ENCODE assay signal across 17 cellular contexts in the genomic region with DNA sequence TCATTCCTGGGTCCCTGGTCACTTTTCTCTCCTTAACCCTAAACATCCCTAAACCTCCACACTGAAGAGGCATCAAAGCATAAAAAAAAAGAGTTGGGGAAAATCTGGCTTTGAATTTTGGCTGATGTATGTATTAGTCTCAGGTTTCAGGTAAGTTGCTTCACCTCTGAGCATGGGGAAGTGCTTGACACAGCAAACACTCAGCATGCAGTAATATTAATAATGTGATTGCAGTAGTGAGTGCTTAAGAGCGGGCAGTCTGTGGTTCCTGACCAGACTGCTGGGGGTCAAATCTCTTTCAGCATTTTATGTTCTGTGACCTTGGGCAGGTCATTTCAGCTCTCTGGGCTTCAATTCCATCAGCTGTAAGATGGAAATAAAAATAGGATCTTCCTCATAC.
"Had no signal": no experiment of that assay in that cellular context is flagged by ENCODE, and none has a peak within 500 bp of the region (broad histone marks: within the 10 kb centered on the region; RNA-seq: fewer than 3 reads in every experiment).

No MANE protein-coding gene starts in this region.

- ATAC-seq: activated CD8-positive, alpha-beta T cell treated with anti-CD3 and anti-CD28 coated beads for 36 hours; naive thymus-derived CD4-positive, alpha-beta T cell; stimulated activated effector memory CD8-positive, alpha-beta T cell treated with anti-CD3 and anti-CD28 coated beads, Interleukin-12 subunit alpha, Interleukin-12 subunit beta, amount 100 ng/mL, for 72 hours had no signal

- H3K4me1 ChIP-seq: breast epithelium, right atrium auricular region, thyroid gland had no signal

- H3K27me3 ChIP-seq: breast epithelium, esophagus squamous epithelium, right atrium auricular region, thyroid gland had no signal

- H3K4me3 ChIP-seq: breast epithelium, dorsolateral prefrontal cortex, esophagus squamous epithelium, right atrium auricular region, skin epidermis, thyroid gland had no signal

- H3K36me3 ChIP-seq: breast epithelium, esophagus squamous epithelium, right atrium auricular region, thyroid gland, WERI-Rb-1 had no signal

- H3K27ac ChIP-seq: breast epithelium, dorsolateral prefrontal cortex, esophagus squamous epithelium, right atrium auricular region, skin epidermis, thyroid gland, WERI-Rb-1 had no signal

- DNase-seq: activated CD4-positive, alpha-beta T cell treated with anti-CD3 and anti-CD28 coated beads for 4 hours; activated CD8-positive, alpha-beta memory T cell treated with anti-CD3 and anti-CD28 coated beads, Interleukin-2, amount 50 U/mL, for 48 hours; activated CD8-positive, alpha-beta T cell treated with anti-CD3 and anti-CD28 coated beads for 36 hours; activated naive CD8-positive, alpha-beta T cell treated with anti-CD3 and anti-CD28 coated beads, Interleukin-2, amount 10 ng/mL, durations not matched to agents 7 days and 5 days; aorta; dorsolateral prefrontal cortex; esophagus squamous epithelium; foreskin fibroblast; glutamatergic neuron; naive thymus-derived CD4-positive, alpha-beta T cell; posterior cingulate gyrus; thyroid gland; WERI-Rb-1 had no signal

- H3K9me3 ChIP-seq: breast epithelium, esophagus squamous epithelium, right atrium auricular region, thyroid gland had no signal
